14 cellular contexts compared by ENCODE assay signal in the genomic region with DNA sequence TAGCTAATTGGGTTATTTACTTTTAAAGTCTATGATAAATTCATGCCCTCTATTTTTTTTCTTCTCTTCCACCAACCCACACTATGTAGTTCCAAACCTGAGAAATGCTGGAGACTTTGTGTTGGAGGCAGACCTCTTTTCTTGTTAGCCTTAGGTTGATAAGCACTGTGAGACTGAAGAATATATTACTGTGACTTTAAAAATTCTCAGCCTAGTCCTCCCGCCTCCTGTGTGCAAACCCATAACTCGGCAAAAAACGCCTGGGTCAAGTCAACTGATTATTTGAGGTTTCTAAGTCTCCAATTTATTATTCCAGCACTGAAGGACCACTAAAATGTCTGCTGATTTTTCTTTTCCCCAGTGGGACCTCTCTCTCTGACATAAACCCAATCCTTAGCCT.
"Had no signal": no experiment of that assay in that cellular context is flagged by ENCODE, and none has a peak within 500 bp of the region (broad histone marks: within the 10 kb centered on the region; RNA-seq: fewer than 3 reads in every experiment).

No MANE protein-coding gene starts in this region.

- ATAC-seq: activated CD4-positive, CD25-positive, alpha-beta regulatory T cell treated with anti-CD3 and anti-CD28 coated beads, Interleukin-2, amount 50 U/mL, for 24 hours; activated T-cell treated with anti-CD3 and anti-CD28 coated beads, Interleukin-2, amount 50 U/mL, for 72 hours; natural killer cell; stimulated activated naive CD8-positive, alpha-beta T cell treated with anti-CD3 and anti-CD28 coated beads, Interleukin-15, Interleukin-2, amounts not matched to agents 100 U/mL and 50 U/mL, for 24 hours had no signal

- H3K4me3 ChIP-seq: esophagus muscularis mucosa, tibial artery had no signal

- H3K27ac ChIP-seq: esophagus muscularis mucosa, tibial artery had no signal

- H3K27me3 ChIP-seq: esophagus muscularis mucosa, tibial artery had no signal

- H3K36me3 ChIP-seq: esophagus muscularis mucosa, tibial artery had no signal

- H3K4me1 ChIP-seq: esophagus muscularis mucosa, tibial artery had no signal

- DNase-seq: activated effector memory CD4-positive, alpha-beta T cell treated with anti-CD3 and anti-CD28 coated beads, Interleukin-2, amount 50 U/mL, for 16 hours; activated naive CD4-positive, alpha-beta T cell treated with anti-CD3 and anti-CD28 coated beads, Interleukin-2, amount 50 U/mL, for 16 hours; activated T-cell treated with anti-CD3 and anti-CD28 coated beads, Interleukin-2, amount 50 U/mL, for 72 hours; aorta; cerebellar nuclear complex; effector CD8-positive, alpha-beta T cell; natural killer cell; stimulated activated naive CD8-positive, alpha-beta T cell treated with anti-CD3 and anti-CD28 coated beads, Interleukin-15, Interleukin-2, amounts not matched to agents 100 U/mL and 50 U/mL, for 24 hours; substantia nigra; T-helper 1 cell; T1000; tibial artery had no signal

- H3K9me3 ChIP-seq: esophagus muscularis mucosa, tibial artery had no signal
